In genomic region chr7:5223646-5224340, GRCh38 we compare ENCODE assay signal across 17 cellular contexts. TPM values are rescaled to one million over a fixed set of nuclear protein-coding genes. Genes with fewer than 3 reads are reported as not detected.
DNase-seq lines count a peak whose midpoint lies in the region; ATAC-seq and TF ChIP-seq lines count a peak whose summit lies in the region.
"Had no signal": no experiment of that assay in that cellular context is flagged by ENCODE, and none has a peak within 500 bp of the region (broad histone marks: within the 10 kb centered on the region; RNA-seq: fewer than 3 reads in every experiment).

No MANE protein-coding gene starts in this region.

- H3K27me3 Mint-ChIP-seq in WTC11 (ENCODE audit: low read depth): no peaks in the 10 kb centered on the region
- H3K27me3 Mint-ChIP-seq in memory B cell: no peaks in the 10 kb centered on the region
- H3K27me3 Mint-ChIP-seq: B cell; CD4-positive, alpha-beta memory T cell had no signal

- H3K27ac Mint-ChIP-seq in WTC11 (peak overlapping the region; percentile 46; the same call in 1 of the 2 replicates), memory B cell (peak overlapping the region; percentile 78)
- H3K27ac Mint-ChIP-seq: B cell had no signal

- H3K4me3 Mint-ChIP-seq in WTC11: no peak overlapping the region
- H3K4me3 Mint-ChIP-seq in memory B cell: no peak overlapping the region
- H3K4me3 Mint-ChIP-seq: B cell; CD4-positive, alpha-beta memory T cell had no signal

- H3K9me3 ChIP-seq in spleen: no peaks in the 10 kb centered on the region
- H3K9me3 ChIP-seq: Peyer's patch had no signal

- H3K4me1 Mint-ChIP-seq in WTC11 (no peaks in the 10 kb centered on the region), memory B cell (peaks cover 6% of the 10 kb centered on the region)
- H3K4me1 Mint-ChIP-seq: CD4-positive, alpha-beta memory T cell had no signal

- no peak overlapping the region for H3K27ac ChIP-seq in spleen
- H3K27ac ChIP-seq: Peyer's patch had no signal

- peaks cover 67% of the 10 kb centered on the region for H3K36me3 Mint-ChIP-seq in WTC11
- peaks cover 34% of the 10 kb centered on the region for H3K36me3 Mint-ChIP-seq in memory B cell

- ATAC-seq in WTC11: no peak
- ATAC-seq in memory B cell (ENCODE audit: low read depth): no peak

- WGBS in spleen, 5 donors: 95 to 98% (median 96%) methylated on average over 22 of the region's 22 CpGs

- H3K27me3 ChIP-seq in H7 (ENCODE audit: control insufficient read depth, insufficient read depth, low read length): no peaks in the 10 kb centered on the region
- H3K27me3 ChIP-seq in spleen (replicated peaks in 1 of 7): no peaks in the 10 kb centered on the region
- H3K27me3 ChIP-seq: Peyer's patch had no signal

- TF ChIP-seq POLR2A in spleen (IDR thresholded peaks at IDR 0.05): no peak

- H3K36me3 ChIP-seq in H7 (replicated peaks; ENCODE audit: control insufficient read depth, insufficient read depth, low read length): peaks cover 20% of the 10 kb centered on the region
- peaks cover 10 to 100% (median 81%) of the 10 kb centered on the region in 6 donors for H3K36me3 ChIP-seq in spleen

- CTCF ChIA-PET in WTC11 (lab: Charles Lee): no interaction called here

- DNase-seq in H7: peak; percentile 19
- DNase-seq in WTC11 (ENCODE audit: low spot score): no peak
- no peak for DNase-seq in memory B cell (ENCODE audit: low spot score in 2 of 2)
- peak; percentile 54 for DNase-seq in spleen
- no peak for DNase-seq in activated gamma-delta T cell treated with Interleukin-2 at 50 U/mL for 16 hours
- no peak for DNase-seq in NCI-H345 treated with DMSO at 0.1 percent for 48 hours (lab: John Stamatoyannopoulos, UW; ENCODE audit: unreplicated experiment)
- DNase-seq in HuH-7 (ENCODE audit: low spot score): no peak
- no peak for DNase-seq in HT-29 (ENCODE audit: low spot score)
- DNase-seq: CD4-positive, alpha-beta memory T cell; DND-41; GDM1; KG1; NCI-H1092; NCI-H1694; NCI-H446 had no signal

- no peak for TF ChIP-seq CTCF in WTC11 (IDR thresholded peaks at IDR 0.05)
- TF ChIP-seq CTCF in spleen (IDR thresholded peaks at IDR 0.05 in 8 of 11, conservative IDR thresholded peaks at IDR 0.05 in 3 of 11): no peak

- no peak overlapping the region for H3K4me3 ChIP-seq in H7 (ENCODE audit: insufficient read depth, low read depth, low read length)
- H3K4me3 ChIP-seq in spleen: no peak overlapping the region
- H3K4me3 ChIP-seq: Peyer's patch had no signal

- POLR2A ChIA-PET in WTC11 (lab: Charles Lee): no interaction called here

- H3K4me1 ChIP-seq in spleen: peaks cover 4 to 27% (median 11%) of the 10 kb centered on the region in 6 donors

- H3K9me3 Mint-ChIP-seq in WTC11 (no peaks in the 10 kb centered on the region), memory B cell (no peaks in the 10 kb centered on the region)
- H3K9me3 Mint-ChIP-seq: CD4-positive, alpha-beta memory T cell had no signal

- intact Hi-C loops in spleen (cut with DNase I; ENCODE audit: low total_unique reads): no loop called here

TF ChIP-seq in WTC11, 78 proteins besides CTCF, POLR2A, EP300 and RAD21 (continues in another document):
- no peak for TF ChIP-seq ESRRA (CRISPR knock-in tag; IDR thresholded peaks at IDR 0.05; ENCODE audit: borderline replicate concordance)
- TF ChIP-seq NR1H2 (CRISPR knock-in tag; IDR thresholded peaks at IDR 0.05): no peak
- TF ChIP-seq CBFB (CRISPR knock-in tag; IDR thresholded peaks at IDR 0.05; ENCODE audit: low read depth): no peak
- TF ChIP-seq SMAD4 (CRISPR knock-in tag; IDR thresholded peaks at IDR 0.05): no peak
- TF ChIP-seq JAZF1 (CRISPR knock-in tag; IDR thresholded peaks at IDR 0.05): no peak
- TF ChIP-seq SOX15 (CRISPR knock-in tag; IDR thresholded peaks at IDR 0.05): no peak
- no peak for TF ChIP-seq ZNF416 (CRISPR knock-in tag; IDR thresholded peaks at IDR 0.05)
- no peak for TF ChIP-seq ZSCAN18 (CRISPR knock-in tag; IDR thresholded peaks at IDR 0.05)
- TF ChIP-seq IRF2 (CRISPR knock-in tag; IDR thresholded peaks at IDR 0.05; ENCODE audit: borderline replicate concordance, low read depth): no peak
- TF ChIP-seq ATF6 (CRISPR knock-in tag; IDR thresholded peaks at IDR 0.05): no peak
- TF ChIP-seq E2F4 (CRISPR knock-in tag; IDR thresholded peaks at IDR 0.05; ENCODE audit: borderline replicate concordance, low read depth): no peak
- TF ChIP-seq PREB (CRISPR knock-in tag; IDR thresholded peaks at IDR 0.05; ENCODE audit: borderline replicate concordance): no peak
- TF ChIP-seq JUN (CRISPR knock-in tag; IDR thresholded peaks at IDR 0.05): no peak
- TF ChIP-seq ZBTB43 (CRISPR knock-in tag; IDR thresholded peaks at IDR 0.05): no peak
- no peak for TF ChIP-seq USF1 (CRISPR knock-in tag; IDR thresholded peaks at IDR 0.05)

RNA-seq across cellular contexts. Expression of gene WIPI2, which starts 33.8 kb away (rescaled TPM):
- total RNA-seq in H7 (2014; rRNA removed; shearing (Covaris generic)): 50.4 and 55.7 TPM in 2 replicates
- total RNA-seq in WTC11 (2021) (61.3 to 63.7 TPM (median 61.7 TPM) in 3 replicates), spleen (10 to 100 TPM; 56.8 to 65.7 (median 64.0) TPM)
- 10 to 100 TPM; 32.6 to 38.2 (median 33.2) TPM for polyA plus RNA-seq in spleen
- 64.0 and 72.0 TPM in 2 replicates for total RNA-seq in HT-29 (2014; rRNA removed; shearing (Covaris generic))

RNA-seq across cellular contexts. Expression of gene SLC29A4, which starts 59.0 kb away (rescaled TPM):
- total RNA-seq in H7 (2014; rRNA removed; shearing (Covaris generic)): 15.7 and 16.5 TPM in 2 replicates
- total RNA-seq in WTC11 (2021): 11.8 to 14.4 TPM (median 11.9 TPM) in 3 replicates
- 1 to 10 TPM in 6 of 7 donors, under 1 TPM in 1; 0.33 to 2.9 (median 2.4) TPM for total RNA-seq in spleen
- polyA plus RNA-seq in spleen: 1 to 10 TPM in 2 of 3 donors, under 1 TPM in 1; 0.67 to 2.2 (median 1.1) TPM
- 7.1 and 8.5 TPM in 2 replicates for total RNA-seq in HT-29 (2014; rRNA removed; shearing (Covaris generic))

Comparison
In these comparisons a context has a peak if more than half of its experiments do, and no peak if none do; other contexts are left out.
1. DNase-seq: peak in H7 (single experiment) and spleen (single experiment); none in WTC11 (single experiment), memory B cell (0 of 2), activated gamma-delta T cell treated with Interleukin-2 at 50 U/mL for 16 hours (single experiment), NCI-H345 treated with DMSO at 0.1 percent for 48 hours (single experiment), HuH-7 (single experiment) and HT-29 (single experiment).